Comparison of ENCODE assay signal across 8 cellular contexts in the genomic region with DNA sequence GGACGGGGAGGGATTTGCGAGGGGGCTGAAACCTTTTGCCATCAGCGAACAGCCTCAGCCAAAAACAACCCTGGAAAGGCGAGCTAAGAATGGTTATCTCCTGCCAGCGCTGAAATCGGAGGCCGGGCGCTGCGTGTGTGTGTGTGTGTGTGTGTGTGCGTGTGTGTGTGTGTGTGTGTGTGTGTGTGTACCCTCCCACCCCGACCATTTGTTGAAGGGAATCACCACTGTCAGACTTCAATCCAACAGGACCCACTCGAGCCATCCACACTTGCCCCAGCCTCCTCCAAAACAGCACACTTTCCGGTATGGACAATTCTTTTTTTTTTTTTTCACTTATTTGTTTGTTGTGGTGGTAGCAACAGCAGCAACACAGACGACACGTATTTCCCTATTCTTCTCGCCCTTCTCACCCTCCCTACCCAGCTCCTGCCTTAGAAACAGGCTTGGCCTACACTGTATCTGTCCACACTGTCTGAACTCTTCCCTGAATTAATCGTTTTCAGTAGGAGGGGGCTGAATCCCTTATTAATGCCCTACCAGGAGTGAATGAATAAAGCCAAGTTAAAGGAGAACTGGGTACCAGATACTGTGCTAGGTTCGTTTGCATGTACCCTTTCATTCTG. TPM values are rescaled to one million over a fixed set of nuclear protein-coding genes. Genes with fewer than 3 reads are reported as not detected.
A peak's percentile ranks its signal among the peaks of the same experiment; 100 is the strongest.
DNase-seq lines count a peak whose midpoint lies in the region; ATAC-seq and TF ChIP-seq lines count a peak whose summit lies in the region.
"Not testable (repeated sequence)": the region's sequence is repeated elsewhere in the genome, so short reads cannot be mapped to it uniquely, and the experiment has no call there.

No MANE protein-coding gene starts in this region.

- not testable (repeated sequence) for H3K36me3 ChIP-seq in HUES6 (ENCODE audit: control insufficient read depth, insufficient read depth, low read length); breast epithelium; gastroesophageal sphincter; neuronal stem cell (replicated peaks in 1 of 2; ENCODE audit: control insufficient read depth in 2 of 2, insufficient read depth in 2 of 2, low read length in 2 of 2)

- not testable (repeated sequence) for TF ChIP-seq EP300 in gastroesophageal sphincter (IDR thresholded peaks at IDR 0.05)

- H3K9ac ChIP-seq in HUES6 (ENCODE audit: low read length); neuronal stem cell (ENCODE audit: low read depth, low read length, poor library complexity): not testable (repeated sequence)

- H3K4me2 ChIP-seq in neuronal stem cell (ENCODE audit: insufficient read depth, low read length, poor library complexity, severe bottlenecking), result peak overlapping the region; percentile 66

- not testable (repeated sequence) for H2BK120ac ChIP-seq in neuronal stem cell (ENCODE audit: low read depth, low read length)

- peak overlapping the region; percentile 79 for H2AFZ ChIP-seq in neuronal stem cell (ENCODE audit: low read length)

- H3K27me3 Mint-ChIP-seq in activated CD4-positive, alpha-beta memory T cell treated with anti-CD3 and anti-CD28 coated beads, Interleukin-2, amount 10 ng/mL, durations not matched to agents 7 days and 5 days, result peaks cover 11% of the 10 kb centered on the region
- H3K27me3 Mint-ChIP-seq in stimulated activated naive B cell treated with anti-CD40 and anti-IgM and Interleukin-4, amounts not matched to agents 10 μg/mL and 1 μg/mL and 100 μg/mL, for 72 hours, result peaks cover 4 to 17% of the 10 kb centered on the region in 2 donors

- ATAC-seq in gastroesophageal sphincter (peak; percentile 11), left lobe of liver (peak; percentile 36)
- not testable (repeated sequence) for ATAC-seq in stimulated activated naive B cell treated with anti-CD40 and anti-IgM and Interleukin-4, amounts not matched to agents 10 μg/mL and 1 μg/mL and 100 μg/mL, for 72 hours (replicated peaks)

- not testable (repeated sequence) for H3K4ac ChIP-seq in neuronal stem cell (ENCODE audit: low read length)

- peak overlapping the region; percentile 63 for H3K4me3 Mint-ChIP-seq in activated CD4-positive, alpha-beta memory T cell treated with anti-CD3 and anti-CD28 coated beads, Interleukin-2, amount 10 ng/mL, durations not matched to agents 7 days and 5 days
- H3K4me3 Mint-ChIP-seq in stimulated activated naive B cell treated with anti-CD40 and anti-IgM and Interleukin-4, amounts not matched to agents 10 μg/mL and 1 μg/mL and 100 μg/mL, for 72 hours, result peak overlapping the region; percentile 62 to 66

- H3K4me1 ChIP-seq in HUES6 (ENCODE audit: control insufficient read depth, insufficient read depth, low read length); breast epithelium; gastroesophageal sphincter; neuronal stem cell (ENCODE audit: control insufficient read depth in 2 of 2, insufficient read depth in 1 of 2, low read depth in 1 of 2, low read length in 2 of 2): not testable (repeated sequence)

- H2BK5ac ChIP-seq in neuronal stem cell (ENCODE audit: low read length), result not testable (repeated sequence)

- not testable (repeated sequence) for H3K14ac ChIP-seq in neuronal stem cell (ENCODE audit: low read length)

- peak overlapping the region; percentile 18; the same call in 1 of the 2 replicates for H3K4me3 ChIP-seq in AG04449 (ENCODE audit: low read depth, low read length)
- H3K4me3 ChIP-seq in HUES6 (ENCODE audit: low read depth, low read length), result peak overlapping the region; percentile 60
- peak overlapping the region; percentile 42 to 72 (median 44) for H3K4me3 ChIP-seq in breast epithelium
- peak overlapping the region; percentile 34 to 55 for H3K4me3 ChIP-seq in gastroesophageal sphincter
- peak overlapping the region in 1 of 2 donors; percentile 67 for H3K4me3 ChIP-seq in neuronal stem cell (ENCODE audit: low read length in 2 of 2)

- 33% methylated on average over 4 of the region's 18 CpGs; no CpG with 5 or more reads in 1 of the 2 donors for WGBS in gastroesophageal sphincter (ENCODE audit: low coverage in 1 of 2), 2 donors
- WGBS in neuronal stem cell (ENCODE audit: extremely low coverage in 2 of 2, insufficient read length in 2 of 2, insufficient replicate concordance in 1 of 2), 2 donors, result no CpG with 5 or more reads among the region's 18 CpGs

- H2BK15ac ChIP-seq in neuronal stem cell (ENCODE audit: low read length), result not testable (repeated sequence)

- TF ChIP-seq CTCF in AG04449 (IDR thresholded peaks at IDR 0.05; ENCODE audit: insufficient read depth, low read length, missing control alignments); breast epithelium (IDR thresholded peaks at IDR 0.05); gastroesophageal sphincter (IDR thresholded peaks at IDR 0.05): not testable (repeated sequence)

- not testable (repeated sequence) for H2AK5ac ChIP-seq in neuronal stem cell (ENCODE audit: low read depth, low read length)

- H3K27ac Mint-ChIP-seq in activated CD4-positive, alpha-beta memory T cell treated with anti-CD3 and anti-CD28 coated beads, Interleukin-2, amount 10 ng/mL, durations not matched to agents 7 days and 5 days; stimulated activated naive B cell treated with anti-CD40 and anti-IgM and Interleukin-4, amounts not matched to agents 10 μg/mL and 1 μg/mL and 100 μg/mL, for 72 hours: not testable (repeated sequence)

- H3K9me3 Mint-ChIP-seq in activated CD4-positive, alpha-beta memory T cell treated with anti-CD3 and anti-CD28 coated beads, Interleukin-2, amount 10 ng/mL, durations not matched to agents 7 days and 5 days; stimulated activated naive B cell treated with anti-CD40 and anti-IgM and Interleukin-4, amounts not matched to agents 10 μg/mL and 1 μg/mL and 100 μg/mL, for 72 hours: not testable (repeated sequence)

- H3K9me3 ChIP-seq in HUES6 (ENCODE audit: control insufficient read depth, insufficient read depth, low read depth, low read length); breast epithelium; gastroesophageal sphincter; neuronal stem cell (replicated peaks in 1 of 2; ENCODE audit: control insufficient read depth in 2 of 2, insufficient read depth in 1 of 2, low read depth in 1 of 2, low read length in 2 of 2): not testable (repeated sequence)

- H4K91ac ChIP-seq in neuronal stem cell (ENCODE audit: low read depth, low read length, poor library complexity), result not testable (repeated sequence)

- H3K27me3 ChIP-seq in HUES6 (ENCODE audit: control insufficient read depth, insufficient read depth, low read length) (peaks cover 38% of the 10 kb centered on the region), gastroesophageal sphincter (peaks cover 11% of the 10 kb centered on the region), neuronal stem cell (ENCODE audit: control insufficient read depth in 3 of 3, insufficient read depth in 3 of 3, low read depth in 1 of 3, low read length in 3 of 3) (peaks cover 0 to 17% (median 12%) of the 10 kb centered on the region in 3 experiments)
- not testable (repeated sequence) for H3K27me3 ChIP-seq in breast epithelium

- TF ChIP-seq POLR2A in breast epithelium (IDR thresholded peaks at IDR 0.05); gastroesophageal sphincter (IDR thresholded peaks at IDR 0.05): not testable (repeated sequence)

- POLR2A ChIA-PET in AG04449 (lab: Yijun Ruan, JAX); activated CD4-positive, alpha-beta memory T cell treated with anti-CD3 and anti-CD28 coated beads, Interleukin-2, amount 10 ng/mL, durations not matched to agents 7 days and 5 days (lab: Charles Lee): not testable (repeated sequence)

- DNase-seq in AG04449 (ENCODE audit: low read depth, low spot score); activated CD4-positive, alpha-beta memory T cell treated with anti-CD3 and anti-CD28 coated beads, Interleukin-2, amount 10 ng/mL, durations not matched to agents 7 days and 5 days; breast epithelium (ENCODE audit: low spot score in 2 of 2); left lobe of liver (ENCODE audit: low spot score); neuronal stem cell (ENCODE audit: low spot score); stimulated activated naive B cell treated with anti-CD40 and anti-IgM and Interleukin-4, amounts not matched to agents 10 μg/mL and 1 μg/mL and 100 μg/mL, for 72 hours: not testable (repeated sequence)

- CTCF ChIA-PET in AG04449 (lab: Yijun Ruan, JAX); activated CD4-positive, alpha-beta memory T cell treated with anti-CD3 and anti-CD28 coated beads, Interleukin-2, amount 10 ng/mL, durations not matched to agents 7 days and 5 days (lab: Charles Lee): not testable (repeated sequence)

- H3K27ac ChIP-seq in HUES6 (ENCODE audit: low read depth, low read length); neuronal stem cell (replicated peaks; ENCODE audit: low read length): not testable (repeated sequence)
- H3K27ac ChIP-seq in breast epithelium (peak overlapping the region in 1 of 2 donors; percentile 69), gastroesophageal sphincter (peak overlapping the region in 2 of 4 donors; percentile 61 to 64)

- not testable (repeated sequence) for H2BK12ac ChIP-seq in neuronal stem cell (ENCODE audit: low read length)

- not testable (repeated sequence) for H3K79me1 ChIP-seq in neuronal stem cell (ENCODE audit: low read depth, low read length)

- H3K23ac ChIP-seq in neuronal stem cell (ENCODE audit: low read depth, low read length, poor library complexity), result not testable (repeated sequence)

- H3K36me3 Mint-ChIP-seq in activated CD4-positive, alpha-beta memory T cell treated with anti-CD3 and anti-CD28 coated beads, Interleukin-2, amount 10 ng/mL, durations not matched to agents 7 days and 5 days (ENCODE audit: low read depth); stimulated activated naive B cell treated with anti-CD40 and anti-IgM and Interleukin-4, amounts not matched to agents 10 μg/mL and 1 μg/mL and 100 μg/mL, for 72 hours: not testable (repeated sequence)

- not testable (repeated sequence) for H4K8ac ChIP-seq in neuronal stem cell (ENCODE audit: low read depth, low read length)

- H3K4me1 Mint-ChIP-seq in activated CD4-positive, alpha-beta memory T cell treated with anti-CD3 and anti-CD28 coated beads, Interleukin-2, amount 10 ng/mL, durations not matched to agents 7 days and 5 days; stimulated activated naive B cell treated with anti-CD40 and anti-IgM and Interleukin-4, amounts not matched to agents 10 μg/mL and 1 μg/mL and 100 μg/mL, for 72 hours: not testable (repeated sequence)

- not testable (repeated sequence) for H3K18ac ChIP-seq in neuronal stem cell (ENCODE audit: low read length)

- intact Hi-C loops in breast epithelium (cut with DNase I; ENCODE audit: low total_unique reads), result not testable (repeated sequence)

RNA-seq across cellular contexts. Expression of a gene that starts 44.2 kb away (rescaled TPM):
- under 1 TPM; 0.13 to 0.20 TPM for total RNA-seq in activated CD4-positive, alpha-beta memory T cell treated with anti-CD3 and anti-CD28 coated beads, Interleukin-2, amount 10 ng/mL, durations not matched to agents 7 days and 5 days
- total RNA-seq in breast epithelium (under 1 TPM in 2 of 3 donors, not detected in 1; 0.33 to 0.44 TPM), gastroesophageal sphincter (under 1 TPM; 0.13 to 0.89 (median 0.56) TPM), left lobe of liver (not detected)
- polyA plus RNA-seq in neuronal stem cell (2013, experiment 1 of 2), result 0.03 TPM
- polyA plus RNA-seq in neuronal stem cell (2013, experiment 2 of 2), result 0.06 TPM

RNA-seq across cellular contexts. Expression of a gene that starts 44.8 kb away (rescaled TPM):
- 10 to 100 TPM; 22.7 to 26.2 TPM for total RNA-seq in activated CD4-positive, alpha-beta memory T cell treated with anti-CD3 and anti-CD28 coated beads, Interleukin-2, amount 10 ng/mL, durations not matched to agents 7 days and 5 days
- 1 to 10 TPM; 3.7 to 7.5 (median 7.5) TPM for total RNA-seq in breast epithelium
- total RNA-seq in gastroesophageal sphincter, result 10 to 100 TPM in 1 of 4 donors, 1 to 10 TPM in 3; 4.2 to 10.6 (median 6.0) TPM
- 4.9 TPM for total RNA-seq in left lobe of liver
- 9.0 TPM for polyA plus RNA-seq in neuronal stem cell (2013, experiment 1 of 2)
- polyA plus RNA-seq in neuronal stem cell (2013, experiment 2 of 2), result 8.0 TPM
